Comparison of ENCODE assay signal across 8 cellular contexts in genomic region chr16:30371248-30371816, GRCh38. TPM values are rescaled to one million over a fixed set of nuclear protein-coding genes. Genes with fewer than 3 reads are reported as not detected.
DNase-seq lines count a peak whose midpoint lies in the region; ATAC-seq and TF ChIP-seq lines count a peak whose summit lies in the region.

No MANE protein-coding gene starts in this region.

- DNase-seq in Karpas-422 (no peak), dorsolateral prefrontal cortex (no peak), erythroblast (lab: John Stamatoyannopoulos, UW) (no peak)
- no peak for DNase-seq in stimulated activated CD4-positive, alpha-beta T cell treated with anti-CD3 and anti-CD28 coated beads, Interleukin-2, amount 100 ng/mL, for 48 hours

- peaks cover 12% of the 10 kb centered on the region for H3K36me3 ChIP-seq in BLaER1
- no peaks in the 10 kb centered on the region for H3K36me3 ChIP-seq in Karpas-422 (ENCODE audit: insufficient read depth, low read length)

- TF ChIP-seq CTCF in dorsolateral prefrontal cortex (IDR thresholded peaks at IDR 0.05 in 54 of 56, conservative IDR thresholded peaks at IDR 0.05 in 2 of 56; ENCODE audit: low read depth in 1 of 56, partially characterized antibody in 56 of 56): peak in 16 of 56 donors; percentile 2 to 47 (median 8)
- TF ChIP-seq CTCF in nephron (IDR thresholded peaks at IDR 0.05; ENCODE audit: unreplicated experiment in 3 of 3): peak in 1 of 3 experiments; percentile 7

- H3K27ac ChIP-seq in BLaER1 (peak overlapping the region; percentile 76), Karpas-422 (ENCODE audit: low read length) (peak overlapping the region; percentile 84), dorsolateral prefrontal cortex (peak overlapping the region; percentile 86 to 100 (median 99))

- H3K9me3 ChIP-seq in BLaER1: no peaks in the 10 kb centered on the region
- no peaks in the 10 kb centered on the region for H3K9me3 ChIP-seq in Karpas-422 (ENCODE audit: low read length)

- ATAC-seq in GM21447 (IDR thresholded peaks at IDR 0.05; ENCODE audit: unreplicated experiment) (no peak), GM19023 (IDR thresholded peaks at IDR 0.05; ENCODE audit: unreplicated experiment) (no peak)

- H3K4me3 Mint-ChIP-seq in nephron: peak overlapping the region; percentile 80 to 87 (median 87)

- H3K9ac ChIP-seq in BLaER1 (peak overlapping the region; percentile 74), Karpas-422 (ENCODE audit: low read length) (peak overlapping the region; percentile 70)

- no peak for TF ChIP-seq POLR2A in erythroblast (IDR thresholded peaks at IDR 0.05; ENCODE audit: low read length)

- no peaks in the 10 kb centered on the region for H3K27me3 ChIP-seq in BLaER1
- H3K27me3 ChIP-seq in Karpas-422 (ENCODE audit: low read length): no peaks in the 10 kb centered on the region
- no peaks in the 10 kb centered on the region for H3K27me3 ChIP-seq in dorsolateral prefrontal cortex

- H3K4me2 ChIP-seq in BLaER1 (peak overlapping the region; percentile 89), Karpas-422 (ENCODE audit: low read depth, low read length, poor library complexity, severe bottlenecking) (peak overlapping the region; percentile 77)

- H3K27me3 Mint-ChIP-seq in nephron (ENCODE audit: low read depth): no peaks in the 10 kb centered on the region

- peaks cover 10% of the 10 kb centered on the region for H3K36me3 Mint-ChIP-seq in nephron (ENCODE audit: low read depth)

- H3K4me1 Mint-ChIP-seq in nephron: peaks cover 34% of the 10 kb centered on the region

- H3K79me2 ChIP-seq in Karpas-422 (ENCODE audit: low read length): peaks cover 35% of the 10 kb centered on the region

- H4K20me1 ChIP-seq in BLaER1 (peaks cover 34% of the 10 kb centered on the region), Karpas-422 (ENCODE audit: insufficient read depth, low read depth, low read length) (peaks cover 24% of the 10 kb centered on the region)

- H3K9me2 ChIP-seq in Karpas-422 (replicated peaks; ENCODE audit: insufficient read depth, low read length): no peaks in the 10 kb centered on the region

- peaks cover 58% of the 10 kb centered on the region for H3K4me1 ChIP-seq in BLaER1
- H3K4me1 ChIP-seq in Karpas-422 (ENCODE audit: low read length): peaks cover 38% of the 10 kb centered on the region

- peak overlapping the region; percentile 88 to 97 (median 92) for H3K27ac Mint-ChIP-seq in nephron

- intact Hi-C loops in dorsolateral prefrontal cortex (cut with DNase I): no loop called here

- H3K4me3 ChIP-seq in BLaER1 (peak overlapping the region; percentile 66), Karpas-422 (ENCODE audit: low read length) (peak overlapping the region; percentile 64), dorsolateral prefrontal cortex (peak overlapping the region in 58 of 59 donors; percentile 3 to 93 (median 60))

- no peak overlapping the region for H2AFZ ChIP-seq in Karpas-422 (ENCODE audit: low read length)

- H3K9me3 Mint-ChIP-seq in nephron: no peaks in the 10 kb centered on the region

RNA-seq across cellular contexts. Expression of gene TBC1D10B, which starts 1.0 kb away (rescaled TPM):
- total RNA-seq in Karpas-422 (2014; rRNA removed; shearing (Covaris generic); ENCODE audit: low replicate concordance): 31.2 and 45.5 TPM in 2 replicates
- 10 to 100 TPM; 50.3 to 87.6 (median 67.1) TPM for total RNA-seq in dorsolateral prefrontal cortex

RNA-seq across cellular contexts. Expression of gene MYL11, which starts 3.3 kb away (rescaled TPM):
- total RNA-seq in Karpas-422 (2014; rRNA removed; shearing (Covaris generic); ENCODE audit: low replicate concordance): not detected in 2 replicates
- 1 to 10 TPM in 12 of 120 experiments, under 1 TPM in 1, not detected in 107; 0.95 to 3.8 (median 2.0) TPM for total RNA-seq in dorsolateral prefrontal cortex

RNA-seq across cellular contexts. Expression of gene SEPTIN1, which starts 11.0 kb away (rescaled TPM):
- 64.1 and 117 TPM in 2 replicates for total RNA-seq in Karpas-422 (2014; rRNA removed; shearing (Covaris generic); ENCODE audit: low replicate concordance)
- total RNA-seq in dorsolateral prefrontal cortex: 1 to 10 TPM; 1.6 to 8.3 (median 4.0) TPM

RNA-seq across cellular contexts. Expression of gene CD2BP2, which starts 16.2 kb away (rescaled TPM):
- 45.4 and 65.1 TPM in 2 replicates for total RNA-seq in Karpas-422 (2014; rRNA removed; shearing (Covaris generic); ENCODE audit: low replicate concordance)
- total RNA-seq in dorsolateral prefrontal cortex: 10 to 100 TPM; 45.0 to 76.5 (median 59.2) TPM

RNA-seq across cellular contexts. Expression of gene ZNF48, which starts 23.9 kb away (rescaled TPM):
- total RNA-seq in Karpas-422 (2014; rRNA removed; shearing (Covaris generic); ENCODE audit: low replicate concordance): 18.2 and 20.5 TPM in 2 replicates
- 10 to 100 TPM; 10.1 to 24.9 (median 16.6) TPM for total RNA-seq in dorsolateral prefrontal cortex
